24 cellular contexts compared by ENCODE assay signal in the genomic region with DNA sequence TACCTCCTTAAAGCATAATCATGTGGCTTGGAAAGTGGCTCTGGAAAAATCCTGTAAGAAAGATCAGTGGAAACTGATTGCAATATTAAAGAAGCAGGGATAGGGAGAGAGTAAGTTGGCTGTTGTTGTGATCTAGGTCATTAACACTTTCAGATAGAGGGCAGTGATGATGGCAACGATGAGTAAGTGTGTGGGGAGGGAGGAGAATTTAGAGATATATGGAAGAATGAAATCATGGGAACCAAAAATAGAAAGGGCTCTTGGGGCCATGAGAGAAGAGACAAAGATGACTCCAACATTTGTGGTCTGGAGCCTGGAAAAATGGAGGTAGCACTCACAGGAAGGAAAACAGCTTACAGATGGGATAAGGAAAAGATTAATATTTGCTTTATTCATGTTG. TPM values are rescaled to one million over a fixed set of nuclear protein-coding genes. Genes with fewer than 3 reads are reported as not detected.
DNase-seq lines count a peak whose midpoint lies in the region; ATAC-seq lines count a peak whose summit lies in the region.
"Had no signal": no experiment of that assay in that cellular context is flagged by ENCODE, and none has a peak within 500 bp of the region (broad histone marks: within the 10 kb centered on the region; RNA-seq: fewer than 3 reads in every experiment).

No MANE protein-coding gene starts in this region.

- no peak for DNase-seq in left ventricle myocardium superior
- DNase-seq in Right ventricle myocardium superior: no peak
- peak; percentile 29 for DNase-seq in amniotic epithelial cell (ENCODE audit: low read depth)
- peak; percentile 10 for DNase-seq in glomerular visceral epithelial cell (ENCODE audit: extremely low spot score)
- DNase-seq in stimulated activated effector memory CD8-positive, alpha-beta T cell treated with anti-CD3 and anti-CD28 coated beads, Interleukin-12 subunit alpha, Interleukin-12 subunit beta, amount 100 ng/mL, for 72 hours (ENCODE audit: low spot score in 2 of 2): no peak
- DNase-seq in NCI-H1417 treated with DMSO at 0.1 percent for 48 hours (lab: John Stamatoyannopoulos, UW): no peak
- DNase-seq: activated CD4-positive, alpha-beta T cell treated with anti-CD3 and anti-CD28 coated beads for 48 hours; activated CD8-positive, alpha-beta memory T cell treated with anti-CD3 and anti-CD28 coated beads, Interleukin-2, amount 10 ng/mL, durations not matched to agents 7 days and 5 days; GOT3; kidney; naive B cell; NCI-H526; occipital lobe; retina; stimulated activated CD8-positive, alpha-beta memory T cell treated with anti-CD3 and anti-CD28 coated beads, Interleukin-4, amount 100 ng/mL, for 48 hours; T-cell had no signal

- no peak overlapping the region for H3K4me3 Mint-ChIP-seq in stimulated activated effector memory CD8-positive, alpha-beta T cell treated with anti-CD3 and anti-CD28 coated beads, Interleukin-12 subunit alpha, Interleukin-12 subunit beta, amount 100 ng/mL, for 72 hours
- H3K4me3 Mint-ChIP-seq: activated CD8-positive, alpha-beta memory T cell treated with anti-CD3 and anti-CD28 coated beads, Interleukin-2, amount 10 ng/mL, durations not matched to agents 7 days and 5 days; activated T-helper 1 cell treated with anti-CD3 and anti-CD28 coated beads, Interleukin-12 subunit alpha, Interleukin-12 subunit beta, Interleukin-2, Interleukin-4 antibody, amounts not matched to agents 30 ng/mL and 10 ng/mL and 1 ng/mL, durations not matched to agents 14 hours and 24 hours and 36 hours; brain; CD14-positive monocyte; naive B cell; T-cell had no signal

- H3K9me3 Mint-ChIP-seq in stimulated activated effector memory CD8-positive, alpha-beta T cell treated with anti-CD3 and anti-CD28 coated beads, Interleukin-12 subunit alpha, Interleukin-12 subunit beta, amount 100 ng/mL, for 72 hours: no peaks in the 10 kb centered on the region
- H3K9me3 Mint-ChIP-seq: activated naive CD4-positive, alpha-beta T cell treated with anti-CD3 and anti-CD28 coated beads, Interleukin-2, amount 50 U/mL, for 72 hours; activated T-helper 1 cell treated with anti-CD3 and anti-CD28 coated beads, Interleukin-12 subunit alpha, Interleukin-12 subunit beta, Interleukin-2, Interleukin-4 antibody, amounts not matched to agents 30 ng/mL and 10 ng/mL and 1 ng/mL, durations not matched to agents 14 hours and 24 hours and 36 hours had no signal

- ATAC-seq in left ventricle myocardium superior (peak; percentile 38), Right ventricle myocardium superior (ENCODE audit: poor library complexity) (no peak), GM21723 (IDR thresholded peaks at IDR 0.05; ENCODE audit: unreplicated experiment) (no peak), GM19452 (IDR thresholded peaks at IDR 0.05; ENCODE audit: unreplicated experiment) (no peak)
- ATAC-seq in stimulated activated effector memory CD8-positive, alpha-beta T cell treated with anti-CD3 and anti-CD28 coated beads, Interleukin-12 subunit alpha, Interleukin-12 subunit beta, amount 100 ng/mL, for 72 hours: no peak
- ATAC-seq: A549; activated CD8-positive, alpha-beta memory T cell treated with anti-CD3 and anti-CD28 coated beads, Interleukin-2, amount 10 ng/mL, durations not matched to agents 7 days and 5 days; activated naive CD4-positive, alpha-beta T cell treated with anti-CD3 and anti-CD28 coated beads, Interleukin-2, amount 50 U/mL, for 72 hours; Right ventricle myocardium inferior; T-cell had no signal

- intact Hi-C loops in left ventricle myocardium superior (cut with micrococcal nuclease): no loop called here
- intact Hi-C loops in Right ventricle myocardium superior (cut with DNase I): no loop called here

- no peaks in the 10 kb centered on the region for H3K4me1 Mint-ChIP-seq in stimulated activated effector memory CD8-positive, alpha-beta T cell treated with anti-CD3 and anti-CD28 coated beads, Interleukin-12 subunit alpha, Interleukin-12 subunit beta, amount 100 ng/mL, for 72 hours
- H3K4me1 Mint-ChIP-seq: activated CD8-positive, alpha-beta memory T cell treated with anti-CD3 and anti-CD28 coated beads, Interleukin-2, amount 10 ng/mL, durations not matched to agents 7 days and 5 days; brain; CD14-positive monocyte; naive B cell; T-cell had no signal

- H3K36me3 Mint-ChIP-seq in stimulated activated effector memory CD8-positive, alpha-beta T cell treated with anti-CD3 and anti-CD28 coated beads, Interleukin-12 subunit alpha, Interleukin-12 subunit beta, amount 100 ng/mL, for 72 hours: no peaks in the 10 kb centered on the region
- H3K36me3 Mint-ChIP-seq: activated naive CD4-positive, alpha-beta T cell treated with anti-CD3 and anti-CD28 coated beads, Interleukin-2, amount 50 U/mL, for 72 hours; brain; CD14-positive monocyte had no signal

- H3K27ac Mint-ChIP-seq in stimulated activated effector memory CD8-positive, alpha-beta T cell treated with anti-CD3 and anti-CD28 coated beads, Interleukin-12 subunit alpha, Interleukin-12 subunit beta, amount 100 ng/mL, for 72 hours: no peak overlapping the region
- H3K27ac Mint-ChIP-seq: activated CD8-positive, alpha-beta memory T cell treated with anti-CD3 and anti-CD28 coated beads, Interleukin-2, amount 10 ng/mL, durations not matched to agents 7 days and 5 days; activated naive CD4-positive, alpha-beta T cell treated with anti-CD3 and anti-CD28 coated beads, Interleukin-2, amount 50 U/mL, for 72 hours; activated T-helper 1 cell treated with anti-CD3 and anti-CD28 coated beads, Interleukin-12 subunit alpha, Interleukin-12 subunit beta, Interleukin-2, Interleukin-4 antibody, amounts not matched to agents 30 ng/mL and 10 ng/mL and 1 ng/mL, durations not matched to agents 14 hours and 24 hours and 36 hours; brain; CD14-positive monocyte; naive B cell; T-cell had no signal

RNA-seq across cellular contexts. Expression of a gene that starts 23.3 kb away (rescaled TPM):
- total RNA-seq in left ventricle myocardium superior (11.4 TPM), Right ventricle myocardium superior (9.3 TPM)

Comparison
In these comparisons a context has a peak if more than half of its experiments do, and no peak if none do; other contexts are left out.
1. DNase-seq: peak in amniotic epithelial cell (single experiment) and glomerular visceral epithelial cell (single experiment); none in left ventricle myocardium superior (single experiment), Right ventricle myocardium superior (single experiment), stimulated activated effector memory CD8-positive, alpha-beta T cell treated with anti-CD3 and anti-CD28 coated beads, Interleukin-12 subunit alpha, Interleukin-12 subunit beta, amount 100 ng/mL, for 72 hours (0 of 2) and NCI-H1417 treated with DMSO at 0.1 percent for 48 hours (single experiment).